In the genomic region with DNA sequence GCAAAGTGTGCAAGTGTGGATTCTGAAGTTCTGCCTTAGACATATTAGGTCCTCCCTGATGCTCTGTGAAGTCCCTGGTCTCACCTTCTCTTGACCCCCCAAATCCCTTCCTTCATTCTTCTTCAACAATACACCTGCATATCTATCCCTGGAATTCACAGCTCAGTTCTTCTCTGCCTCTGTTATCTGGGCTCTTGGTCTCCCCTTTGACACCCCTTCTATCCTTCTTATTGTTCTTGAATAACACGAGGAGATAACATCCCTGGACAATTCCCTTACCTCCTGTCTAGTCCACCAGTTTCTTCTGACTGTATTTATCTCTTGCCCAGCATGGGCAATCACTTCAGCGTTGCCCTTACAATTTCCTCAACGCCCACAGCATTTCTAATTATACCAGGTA, we compare ENCODE assay signal across 7 cellular contexts.
"Had no signal": no experiment of that assay in that cellular context is flagged by ENCODE, and none has a peak within 500 bp of the region (broad histone marks: within the 10 kb centered on the region; RNA-seq: fewer than 3 reads in every experiment).

No MANE protein-coding gene starts in this region.

- H3K9ac ChIP-seq: GM23248 had no signal

- DNase-seq: GM23248, GOT3, H7, HCEC 1CT, KBM-7 had no signal

- H3K4me3 ChIP-seq: GM23248 had no signal

- H3K27ac ChIP-seq: GM23248, HL-60 had no signal

- H2AFZ ChIP-seq: GM23248 had no signal

- FAIRE-seq: HepG2 had no signal
